In genomic region chr5:143606043-143606752, GRCh38 we compare ENCODE assay signal across 7 cellular contexts.
DNase-seq lines count a peak whose midpoint lies in the region; ATAC-seq and TF ChIP-seq lines count a peak whose summit lies in the region.

No MANE protein-coding gene starts in this region.

- no peak overlapping the region for H3K4ac ChIP-seq in neuronal stem cell (ENCODE audit: low read length)

- no peak overlapping the region for H2BK15ac ChIP-seq in neuronal stem cell (ENCODE audit: low read length)

- H4K91ac ChIP-seq in neuronal stem cell (ENCODE audit: low read depth, low read length, poor library complexity): no peak overlapping the region

- DNase-seq in MM.1S: no peak
- DNase-seq in memory B cell (ENCODE audit: low spot score in 2 of 2): no peak
- DNase-seq in KG1 (lab: John Stamatoyannopoulos, UW): no peak
- DNase-seq in NCI-H187 treated with DMSO at 0.1 percent for 48 hours (lab: John Stamatoyannopoulos, UW): no peak
- DNase-seq in neuronal stem cell (ENCODE audit: low spot score): no peak

- no peak overlapping the region for H3K14ac ChIP-seq in neuronal stem cell (ENCODE audit: low read length)

- H3K4me2 ChIP-seq in MM.1S (ENCODE audit: low read depth, low read length): peak overlapping the region; percentile 46
- no peak overlapping the region for H3K4me2 ChIP-seq in neuronal stem cell (ENCODE audit: insufficient read depth, low read length, poor library complexity, severe bottlenecking)

- H2BK12ac ChIP-seq in neuronal stem cell (ENCODE audit: low read length): no peak overlapping the region

- H3K4me1 Mint-ChIP-seq in memory B cell: peaks cover 15% of the 10 kb centered on the region

- H2AK5ac ChIP-seq in neuronal stem cell (ENCODE audit: low read depth, low read length): no peak overlapping the region

- H3K79me1 ChIP-seq in neuronal stem cell (ENCODE audit: low read depth, low read length): no peaks in the 10 kb centered on the region

- H2AFZ ChIP-seq in MM.1S (ENCODE audit: low read length) (no peak overlapping the region), neuronal stem cell (ENCODE audit: low read length) (no peak overlapping the region)

- H3K9ac ChIP-seq in MM.1S (ENCODE audit: low read length) (peak overlapping the region; percentile 21; the same call in 1 of the 2 replicates), neuronal stem cell (ENCODE audit: low read depth, low read length, poor library complexity) (no peak overlapping the region)

- H3K23ac ChIP-seq in neuronal stem cell (ENCODE audit: low read depth, low read length, poor library complexity): no peak overlapping the region

- H3K27ac ChIP-seq in MM.1S (ENCODE audit: low read length) (peak overlapping the region; percentile 69), neuronal stem cell (replicated peaks; ENCODE audit: low read length) (no peak overlapping the region)

- H3K4me3 Mint-ChIP-seq in memory B cell: no peak overlapping the region

- H3K27me3 ChIP-seq in MM.1S (replicated peaks; ENCODE audit: insufficient read depth, low read length): no peaks in the 10 kb centered on the region
- H3K27me3 ChIP-seq in neuronal stem cell (ENCODE audit: control insufficient read depth in 3 of 3, insufficient read depth in 3 of 3, low read depth in 1 of 3, low read length in 3 of 3): no peaks in the 10 kb centered on the region

- H3K9me3 ChIP-seq in MM.1S (replicated peaks; ENCODE audit: insufficient read depth, low read length) (no peaks in the 10 kb centered on the region), neuronal stem cell (replicated peaks in 1 of 2; ENCODE audit: control insufficient read depth in 2 of 2, insufficient read depth in 1 of 2, low read depth in 1 of 2, low read length in 2 of 2) (no peaks in the 10 kb centered on the region)

- no peak overlapping the region for H2BK120ac ChIP-seq in neuronal stem cell (ENCODE audit: low read depth, low read length)

- H3K4me1 ChIP-seq in MM.1S (ENCODE audit: low read length): peaks cover 21% of the 10 kb centered on the region
- no peaks in the 10 kb centered on the region for H3K4me1 ChIP-seq in neuronal stem cell (ENCODE audit: control insufficient read depth in 2 of 2, insufficient read depth in 1 of 2, low read depth in 1 of 2, low read length in 2 of 2)

- H3K36me3 ChIP-seq in MM.1S (replicated peaks; ENCODE audit: insufficient read depth, low read length) (no peaks in the 10 kb centered on the region), neuronal stem cell (replicated peaks in 1 of 2; ENCODE audit: control insufficient read depth in 2 of 2, insufficient read depth in 2 of 2, low read length in 2 of 2) (no peaks in the 10 kb centered on the region)

- H3K27me3 Mint-ChIP-seq in memory B cell: no peaks in the 10 kb centered on the region

- H3K36me3 Mint-ChIP-seq in memory B cell: peaks cover 6% of the 10 kb centered on the region

- H4K8ac ChIP-seq in neuronal stem cell (ENCODE audit: low read depth, low read length): no peak overlapping the region

- no peaks in the 10 kb centered on the region for H4K20me1 ChIP-seq in MM.1S (ENCODE audit: insufficient read depth, low read length)

- H3K4me3 ChIP-seq in MM.1S (ENCODE audit: low read length) (peak overlapping the region; percentile 18; the same call in 1 of the 2 replicates), neuronal stem cell (ENCODE audit: low read length in 2 of 2) (no peak overlapping the region)

- TF ChIP-seq CTCF in MM.1S (IDR thresholded peaks at IDR 0.05; ENCODE audit: low read length): no peak

- peaks cover 6% of the 10 kb centered on the region for H3F3A ChIP-seq in MM.1S (ENCODE audit: insufficient read depth, low read length)

- no CpG with 5 or more reads among the region's 5 CpGs for WGBS in neuronal stem cell (ENCODE audit: extremely low coverage in 2 of 2, insufficient read length in 2 of 2, insufficient replicate concordance in 1 of 2), 2 donors

- peaks cover 7% of the 10 kb centered on the region for H3K9me3 Mint-ChIP-seq in memory B cell

- H3K79me2 ChIP-seq in MM.1S (ENCODE audit: low read length): no peaks in the 10 kb centered on the region

- no peak overlapping the region for H2BK5ac ChIP-seq in neuronal stem cell (ENCODE audit: low read length)

- H3K27ac Mint-ChIP-seq in memory B cell: peak overlapping the region; percentile 8

- H3K18ac ChIP-seq in neuronal stem cell (ENCODE audit: low read length): no peak overlapping the region

- ATAC-seq in GM18520 (IDR thresholded peaks at IDR 0.05; ENCODE audit: unreplicated experiment) (peak; percentile 90), GM21825 (IDR thresholded peaks at IDR 0.05; ENCODE audit: unreplicated experiment) (peak; percentile 65), memory B cell (ENCODE audit: low read depth) (no peak)

- H3K9me2 ChIP-seq in MM.1S (replicated peaks; ENCODE audit: insufficient read depth, low read length): no peaks in the 10 kb centered on the region
